17 cellular contexts compared by ENCODE assay signal in the genomic region with DNA sequence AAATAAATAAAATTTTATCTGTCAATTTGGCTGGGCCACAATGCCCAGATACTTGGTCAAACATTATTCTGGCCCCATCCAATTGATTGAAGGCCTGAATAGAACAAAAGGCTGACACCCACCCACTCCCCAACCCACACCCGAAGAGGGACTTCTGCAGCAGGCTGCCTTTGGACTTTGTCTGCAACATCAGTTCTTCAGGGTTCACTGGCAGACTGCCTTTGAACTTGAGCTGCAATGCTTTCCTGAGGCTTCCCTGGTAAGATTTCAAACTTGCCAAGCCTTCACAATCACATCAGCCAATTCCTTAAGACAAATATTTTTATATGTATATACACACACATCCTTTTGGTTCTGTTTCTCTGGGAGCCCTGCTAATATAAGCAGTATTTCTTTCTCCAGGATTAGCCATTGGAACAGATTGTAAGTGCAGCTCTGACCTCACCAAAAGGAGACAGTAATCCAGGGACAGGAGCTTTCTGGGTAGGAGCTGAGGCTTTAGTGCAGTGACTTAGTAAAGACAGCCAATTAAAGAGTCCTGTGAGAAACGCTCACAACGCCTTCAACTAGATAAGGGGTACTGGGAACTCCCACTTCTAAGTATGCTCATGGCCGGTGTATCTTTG. TPM values are rescaled to one million over a fixed set of nuclear protein-coding genes. Genes with fewer than 3 reads are reported as not detected.
A peak's percentile ranks its signal among the peaks of the same experiment; 100 is the strongest.
DNase-seq lines count a peak whose midpoint lies in the region; ATAC-seq lines count a peak whose summit lies in the region.
"Had no signal": no experiment of that assay in that cellular context is flagged by ENCODE, and none has a peak within 500 bp of the region (broad histone marks: within the 10 kb centered on the region; RNA-seq: fewer than 3 reads in every experiment).

No MANE protein-coding gene starts in this region.

- no peak for DNase-seq in right cardiac atrium
- no peak for DNase-seq in cardiac septum (ENCODE audit: low spot score)
- DNase-seq in aorta = no peak
- no peak for DNase-seq in effector CD4-positive, alpha-beta T cell
- DNase-seq in activated naive CD4-positive, alpha-beta T cell treated with anti-CD3 and anti-CD28 coated beads, Interleukin-2, amount 10 ng/mL, durations not matched to agents 7 days and 5 days = no peak
- DNase-seq: activated CD8-positive, alpha-beta memory T cell treated with anti-CD3 and anti-CD28 coated beads, Interleukin-2, amount 50 U/mL, for 4 hours; activated naive CD4-positive, alpha-beta T cell treated with anti-CD3 and anti-CD28 coated beads, Interleukin-2, amount 50 U/mL, for 16 hours; Caco-2; GDM1; NCI-H1930; NCI-H526 treated with DMSO at 0.1 percent for 48 hours; SK-N-SH; stimulated activated naive CD4-positive, alpha-beta T cell treated with Interleukin-2 at 50 U/mL for 16 hours; uterus had no signal

- H3K27me3 ChIP-seq in right cardiac atrium (ENCODE audit: control insufficient read depth, insufficient read depth) (no peaks in the 10 kb centered on the region), mucosa of rectum (ENCODE audit: control insufficient read depth in 2 of 2, insufficient read depth in 2 of 2, low read length in 2 of 2) (no peaks in the 10 kb centered on the region), aorta (ENCODE audit: control insufficient read depth in 1 of 2, insufficient read depth in 2 of 2, low read length in 1 of 2) (no peaks in the 10 kb centered on the region)
- H3K27me3 ChIP-seq: uterus had no signal

- peaks cover 43% of the 10 kb centered on the region for H3K36me3 Mint-ChIP-seq in dendritic cell treated with granulocyte-macrophage colony-stimulating factor and Interleukin-4, amounts not matched to agents 40 ng/mL and 50 ng/mL, for 4 days (ENCODE audit: low read depth)
- peaks cover 11% of the 10 kb centered on the region for H3K36me3 Mint-ChIP-seq in activated naive CD4-positive, alpha-beta T cell treated with anti-CD3 and anti-CD28 coated beads, Interleukin-2, amount 10 ng/mL, durations not matched to agents 7 days and 5 days

- no peaks in the 10 kb centered on the region for H3K27me3 Mint-ChIP-seq in dendritic cell treated with granulocyte-macrophage colony-stimulating factor and Interleukin-4, amounts not matched to agents 40 ng/mL and 50 ng/mL, for 4 days
- no peaks in the 10 kb centered on the region for H3K27me3 Mint-ChIP-seq in activated naive CD4-positive, alpha-beta T cell treated with anti-CD3 and anti-CD28 coated beads, Interleukin-2, amount 10 ng/mL, durations not matched to agents 7 days and 5 days

- WGBS in right cardiac atrium = 53% methylated on average over 4 of the region's 4 CpGs
- 4 to 5% methylated on average over 4 of the region's 4 CpGs for WGBS in aorta, 2 donors

- peak overlapping the region; percentile 91 for H3K27ac Mint-ChIP-seq in dendritic cell treated with granulocyte-macrophage colony-stimulating factor and Interleukin-4, amounts not matched to agents 40 ng/mL and 50 ng/mL, for 4 days
- no peak overlapping the region for H3K27ac Mint-ChIP-seq in activated naive CD4-positive, alpha-beta T cell treated with anti-CD3 and anti-CD28 coated beads, Interleukin-2, amount 10 ng/mL, durations not matched to agents 7 days and 5 days

- no peaks in the 10 kb centered on the region for H3K9me3 ChIP-seq in right cardiac atrium (ENCODE audit: control insufficient read depth, low read length)
- no peaks in the 10 kb centered on the region for H3K9me3 ChIP-seq in mucosa of rectum (ENCODE audit: control insufficient read depth in 2 of 2, low read length in 2 of 2)
- no peaks in the 10 kb centered on the region for H3K9me3 ChIP-seq in aorta (ENCODE audit: control insufficient read depth, low read length)
- H3K9me3 ChIP-seq: SK-N-SH, uterus had no signal

- H3K27ac ChIP-seq in right cardiac atrium (ENCODE audit: low read length) = peak overlapping the region; percentile 52
- H3K27ac ChIP-seq in mucosa of rectum (ENCODE audit: low read depth in 2 of 2, low read length in 2 of 2) = peak overlapping the region; percentile 24 to 38
- H3K27ac ChIP-seq in aorta (ENCODE audit: low read depth in 1 of 2, low read length in 2 of 2) = peak overlapping the region; percentile 18 to 41
- H3K27ac ChIP-seq: uterus had no signal

- H3K4me3 ChIP-seq in right cardiac atrium (ENCODE audit: low read length) (no peak overlapping the region), mucosa of rectum (ENCODE audit: low read length in 2 of 2) (no peak overlapping the region), aorta (ENCODE audit: low read length in 2 of 2) (no peak overlapping the region)
- H3K4me3 ChIP-seq: uterus had no signal

- H3K36me3 ChIP-seq in mucosa of rectum (ENCODE audit: control insufficient read depth in 2 of 2, insufficient read depth in 2 of 2, low read length in 2 of 2) = no peaks in the 10 kb centered on the region
- H3K36me3 ChIP-seq in aorta (ENCODE audit: control insufficient read depth in 1 of 2, insufficient read depth in 2 of 2, low read length in 1 of 2) = no peaks in the 10 kb centered on the region
- H3K36me3 ChIP-seq: uterus had no signal

- intact Hi-C loops in right cardiac atrium (cut with DNase I) = no loop called here
- intact Hi-C loops in cardiac septum (cut with DNase I) = no loop called here
- intact Hi-C loops in dendritic cell treated with granulocyte-macrophage colony-stimulating factor and Interleukin-4, amounts not matched to agents 40 ng/mL and 50 ng/mL, for 4 days (cut with micrococcal nuclease) = no loop called here
- intact Hi-C loops in aorta (cut with DNase I) = no loop called here

- ATAC-seq in right cardiac atrium (peak; percentile 39 to 72), aorta (ENCODE audit: low FRiP score) (no peak), GM18511 (IDR thresholded peaks at IDR 0.05; ENCODE audit: unreplicated experiment) (no peak)

- CTCF ChIA-PET in activated naive CD4-positive, alpha-beta T cell treated with anti-CD3 and anti-CD28 coated beads, Interleukin-2, amount 10 ng/mL, durations not matched to agents 7 days and 5 days (lab: Charles Lee) = interaction anchor here (1.6 kb wide), 1 partner anchor 23 kb away, joined by 4 read pairs; no protein-coding TSS in a partner anchor

- H3K4me1 Mint-ChIP-seq in dendritic cell treated with granulocyte-macrophage colony-stimulating factor and Interleukin-4, amounts not matched to agents 40 ng/mL and 50 ng/mL, for 4 days (ENCODE audit: low read depth) = peaks cover 65% of the 10 kb centered on the region
- H3K4me1 Mint-ChIP-seq in activated naive CD4-positive, alpha-beta T cell treated with anti-CD3 and anti-CD28 coated beads, Interleukin-2, amount 10 ng/mL, durations not matched to agents 7 days and 5 days = peaks cover 28% of the 10 kb centered on the region

- peaks cover 13% of the 10 kb centered on the region for H3K4me1 ChIP-seq in right cardiac atrium (ENCODE audit: control insufficient read depth, insufficient read depth, low read length)
- peaks cover 10 to 22% of the 10 kb centered on the region in 2 donors for H3K4me1 ChIP-seq in mucosa of rectum (ENCODE audit: control insufficient read depth in 2 of 2, insufficient read depth in 2 of 2, low read length in 2 of 2)
- H3K4me1 ChIP-seq in aorta (ENCODE audit: control insufficient read depth in 1 of 2, insufficient read depth in 2 of 2, low read length in 2 of 2) = peaks cover 0 to 9% of the 10 kb centered on the region in 2 donors
- H3K4me1 ChIP-seq: Caco-2, uterus had no signal

- no peaks in the 10 kb centered on the region for H3K9me3 Mint-ChIP-seq in dendritic cell treated with granulocyte-macrophage colony-stimulating factor and Interleukin-4, amounts not matched to agents 40 ng/mL and 50 ng/mL, for 4 days
- H3K9me3 Mint-ChIP-seq in activated naive CD4-positive, alpha-beta T cell treated with anti-CD3 and anti-CD28 coated beads, Interleukin-2, amount 10 ng/mL, durations not matched to agents 7 days and 5 days = peaks cover 4% of the 10 kb centered on the region

- H3K4me3 Mint-ChIP-seq in dendritic cell treated with granulocyte-macrophage colony-stimulating factor and Interleukin-4, amounts not matched to agents 40 ng/mL and 50 ng/mL, for 4 days = no peak overlapping the region
- H3K4me3 Mint-ChIP-seq in activated naive CD4-positive, alpha-beta T cell treated with anti-CD3 and anti-CD28 coated beads, Interleukin-2, amount 10 ng/mL, durations not matched to agents 7 days and 5 days = no peak overlapping the region

- H3K9ac ChIP-seq in mucosa of rectum (ENCODE audit: low read depth in 1 of 2, low read length in 2 of 2) = no peak overlapping the region

RNA-seq across cellular contexts. Expression of a gene that starts 55.6 kb away (rescaled TPM):
- total RNA-seq in right cardiac atrium (10 to 100 TPM; 49.2 to 73.1 (median 59.1) TPM), cardiac septum (65.7 TPM), aorta (100 to 1,000 TPM; 143 to 156 TPM)
- polyA plus RNA-seq in right cardiac atrium (17.8 TPM), aorta (10 to 100 TPM; 16.5 to 25.4 TPM)

Comparison
In these comparisons a context has a peak if more than half of its experiments do, and no peak if none do; other contexts are left out.
1. ATAC-seq: peak in right cardiac atrium (2 of 2); none in aorta (single experiment) and GM18511 (single experiment).
2. Peak in every context shown above with its lines, with median percentiles within 50 percentile points of each other: H3K27ac ChIP-seq.